1 cellular context compared by ENCODE assay signal in the genomic region with DNA sequence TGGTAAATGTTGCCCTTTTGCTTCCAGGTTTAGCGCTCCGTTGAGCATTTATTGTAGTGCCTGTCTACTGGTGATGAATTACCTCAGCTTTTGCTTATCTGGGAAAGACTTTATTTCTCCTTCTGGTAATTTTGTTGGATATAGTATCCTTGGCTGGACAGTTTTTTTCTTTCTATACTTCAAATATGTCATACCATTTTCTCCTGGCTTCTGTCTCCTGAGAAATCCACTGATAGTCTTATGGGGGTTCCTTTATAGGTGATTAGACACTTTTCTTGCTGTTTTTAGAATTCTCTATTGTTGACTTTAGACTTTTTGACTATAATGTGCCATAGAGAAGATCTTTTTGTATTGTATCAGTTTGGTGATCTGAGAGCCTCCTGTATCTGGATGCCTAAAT.
TF ChIP-seq lines count a peak whose summit lies in the region.

No MANE protein-coding gene starts in this region.

TF ChIP-seq in HEK293, 187 proteins besides CTCF, POLR2A, EP300 and RAD21 (continued from another document):
- TF ChIP-seq, protein P1, sequence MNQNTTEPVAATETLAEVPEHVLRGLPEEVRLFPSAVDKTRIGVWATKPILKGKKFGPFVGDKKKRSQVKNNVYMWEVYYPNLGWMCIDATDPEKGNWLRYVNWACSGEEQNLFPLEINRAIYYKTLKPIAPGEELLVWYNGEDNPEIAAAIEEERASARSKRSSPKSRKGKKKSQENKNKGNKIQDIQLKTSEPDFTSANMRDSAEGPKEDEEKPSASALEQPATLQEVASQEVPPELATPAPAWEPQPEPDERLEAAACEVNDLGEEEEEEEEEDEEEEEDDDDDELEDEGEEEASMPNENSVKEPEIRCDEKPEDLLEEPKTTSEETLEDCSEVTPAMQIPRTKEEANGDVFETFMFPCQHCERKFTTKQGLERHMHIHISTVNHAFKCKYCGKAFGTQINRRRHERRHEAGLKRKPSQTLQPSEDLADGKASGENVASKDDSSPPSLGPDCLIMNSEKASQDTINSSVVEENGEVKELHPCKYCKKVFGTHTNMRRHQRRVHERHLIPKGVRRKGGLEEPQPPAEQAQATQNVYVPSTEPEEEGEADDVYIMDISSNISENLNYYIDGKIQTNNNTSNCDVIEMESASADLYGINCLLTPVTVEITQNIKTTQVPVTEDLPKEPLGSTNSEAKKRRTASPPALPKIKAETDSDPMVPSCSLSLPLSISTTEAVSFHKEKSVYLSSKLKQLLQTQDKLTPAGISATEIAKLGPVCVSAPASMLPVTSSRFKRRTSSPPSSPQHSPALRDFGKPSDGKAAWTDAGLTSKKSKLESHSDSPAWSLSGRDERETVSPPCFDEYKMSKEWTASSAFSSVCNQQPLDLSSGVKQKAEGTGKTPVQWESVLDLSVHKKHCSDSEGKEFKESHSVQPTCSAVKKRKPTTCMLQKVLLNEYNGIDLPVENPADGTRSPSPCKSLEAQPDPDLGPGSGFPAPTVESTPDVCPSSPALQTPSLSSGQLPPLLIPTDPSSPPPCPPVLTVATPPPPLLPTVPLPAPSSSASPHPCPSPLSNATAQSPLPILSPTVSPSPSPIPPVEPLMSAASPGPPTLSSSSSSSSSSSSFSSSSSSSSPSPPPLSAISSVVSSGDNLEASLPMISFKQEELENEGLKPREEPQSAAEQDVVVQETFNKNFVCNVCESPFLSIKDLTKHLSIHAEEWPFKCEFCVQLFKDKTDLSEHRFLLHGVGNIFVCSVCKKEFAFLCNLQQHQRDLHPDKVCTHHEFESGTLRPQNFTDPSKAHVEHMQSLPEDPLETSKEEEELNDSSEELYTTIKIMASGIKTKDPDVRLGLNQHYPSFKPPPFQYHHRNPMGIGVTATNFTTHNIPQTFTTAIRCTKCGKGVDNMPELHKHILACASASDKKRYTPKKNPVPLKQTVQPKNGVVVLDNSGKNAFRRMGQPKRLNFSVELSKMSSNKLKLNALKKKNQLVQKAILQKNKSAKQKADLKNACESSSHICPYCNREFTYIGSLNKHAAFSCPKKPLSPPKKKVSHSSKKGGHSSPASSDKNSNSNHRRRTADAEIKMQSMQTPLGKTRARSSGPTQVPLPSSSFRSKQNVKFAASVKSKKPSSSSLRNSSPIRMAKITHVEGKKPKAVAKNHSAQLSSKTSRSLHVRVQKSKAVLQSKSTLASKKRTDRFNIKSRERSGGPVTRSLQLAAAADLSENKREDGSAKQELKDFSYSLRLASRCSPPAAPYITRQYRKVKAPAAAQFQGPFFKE (tag by site-specific recombination; IDR thresholded peaks at IDR 0.05; ENCODE audit: borderline replicate concordance), result no peak
- TF ChIP-seq ZBTB21 (tag by site-specific recombination; IDR thresholded peaks at IDR 0.05) (no peak), ZNF133 (tag by site-specific recombination; IDR thresholded peaks at IDR 0.05) (no peak), ZFP3 (tag by site-specific recombination; IDR thresholded peaks at IDR 0.05; ENCODE audit: low read depth) (no peak), ZSCAN23 (tag by site-specific recombination; IDR thresholded peaks at IDR 0.05) (no peak), ZNF174 (tag by site-specific recombination; IDR thresholded peaks at IDR 0.05) (no peak), ZNF335 (tag by site-specific recombination; conservative IDR thresholded peaks at IDR 0.05) (no peak), ZNF121 (tag by site-specific recombination; IDR thresholded peaks at IDR 0.05) (no peak), ZNF629 (tag by site-specific recombination; IDR thresholded peaks at IDR 0.05) (no peak)
- TF ChIP-seq, protein P2, sequence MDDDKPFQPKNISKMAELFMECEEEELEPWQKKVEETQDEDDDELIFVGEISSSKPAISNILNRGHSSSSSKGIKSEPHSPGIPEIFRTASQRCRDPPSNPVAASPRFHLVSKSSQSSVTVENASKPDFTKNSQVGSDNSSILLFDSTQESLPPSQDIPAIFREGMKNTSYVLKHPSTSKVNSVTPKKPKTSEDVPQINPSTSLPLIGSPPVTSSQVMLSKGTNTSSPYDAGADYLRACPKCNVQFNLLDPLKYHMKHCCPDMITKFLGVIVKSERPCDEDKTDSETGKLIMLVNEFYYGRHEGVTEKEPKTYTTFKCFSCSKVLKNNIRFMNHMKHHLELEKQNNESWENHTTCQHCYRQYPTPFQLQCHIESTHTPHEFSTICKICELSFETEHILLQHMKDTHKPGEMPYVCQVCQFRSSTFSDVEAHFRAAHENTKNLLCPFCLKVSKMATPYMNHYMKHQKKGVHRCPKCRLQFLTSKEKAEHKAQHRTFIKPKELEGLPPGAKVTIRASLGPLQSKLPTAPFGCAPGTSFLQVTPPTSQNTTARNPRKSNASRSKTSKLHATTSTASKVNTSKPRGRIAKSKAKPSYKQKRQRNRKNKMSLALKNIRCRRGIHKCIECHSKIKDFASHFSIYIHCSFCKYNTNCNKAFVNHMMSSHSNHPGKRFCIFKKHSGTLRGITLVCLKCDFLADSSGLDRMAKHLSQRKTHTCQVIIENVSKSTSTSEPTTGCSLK (tag by site-specific recombination; IDR thresholded peaks at IDR 0.05), result no peak
